ENCODE assay signal across 8 cellular contexts in genomic region chr9:70257512-70257911, GRCh38. TPM values are rescaled to one million over a fixed set of nuclear protein-coding genes. Genes with fewer than 3 reads are reported as not detected.
DNase-seq lines count a peak whose midpoint lies in the region; ATAC-seq and TF ChIP-seq lines count a peak whose summit lies in the region.

No MANE protein-coding gene starts in this region.

- intact Hi-C loops in PC-9 (cut with micrococcal nuclease; ENCODE audit: unreplicated experiment) (loop anchor here (2.0 to 10.0 kb wide), 5 partner anchors 139 to 583 kb away; partner anchors contain the start of genes APBA1 and MAMDC2), prostate gland (cut with DNase I) (loop anchor here (5.0 to 10.0 kb wide), 3 partner anchors 157 to 345 kb away; partner anchors contain the start of gene KLF9)

- peak overlapping the region; percentile 83 for H3K4me2 ChIP-seq in PC-9

- POLR2A ChIA-PET in PC-9 (lab: Charles Lee; ENCODE audit: unreplicated experiment): interaction anchor here (0.6 kb wide), 2 partner anchors 153 to 203 kb away, joined by 4 to 7 read pairs; no protein-coding TSS in a partner anchor

- H3K27ac ChIP-seq in PC-9 (peak overlapping the region; percentile 89), prostate gland (peak overlapping the region; percentile 91 to 98)

- ATAC-seq in GM18907 (IDR thresholded peaks at IDR 0.05; ENCODE audit: unreplicated experiment): no peak

- peaks cover 25% of the 10 kb centered on the region for H4K20me1 ChIP-seq in PC-9 (ENCODE audit: insufficient read depth)

- H3K36me3 ChIP-seq in PC-9 (ENCODE audit: low read depth): no peaks in the 10 kb centered on the region
- H3K36me3 ChIP-seq in prostate gland: no peaks in the 10 kb centered on the region

- DNase-seq in GM12865 (ENCODE audit: low read depth) (no peak), PC-9 (no peak), epithelial cell of proximal tubule (ENCODE audit: low read depth) (no peak), prostate gland (ENCODE audit: low spot score) (no peak), kidney tubule cell (ENCODE audit: low spot score) (no peak), mesenteric fat pad (ENCODE audit: low spot score) (no peak), GDM1 (lab: John Stamatoyannopoulos, UW) (no peak)

- no peaks in the 10 kb centered on the region for H3K27me3 ChIP-seq in PC-9 (ENCODE audit: insufficient read depth, low read depth)
- H3K27me3 ChIP-seq in prostate gland (replicated peaks; ENCODE audit: insufficient read depth): no peaks in the 10 kb centered on the region

- TF ChIP-seq POLR2A in prostate gland (IDR thresholded peaks at IDR 0.05): no peak

- peak overlapping the region; percentile 89; the same call in 1 of the 2 replicates for H3K4me3 ChIP-seq in GM12865 (ENCODE audit: low read depth, low read length)
- peak overlapping the region; percentile 75 for H3K4me3 ChIP-seq in PC-9
- H3K4me3 ChIP-seq in epithelial cell of proximal tubule (ENCODE audit: low read depth, low read length): peak overlapping the region; percentile 82
- H3K4me3 ChIP-seq in prostate gland: peak overlapping the region in 1 of 2 donors; percentile 89

- no peak for TF ChIP-seq CTCF in GM12865 (IDR thresholded peaks at IDR 0.05; ENCODE audit: insufficient read depth, low read depth, low read length, missing control alignments)
- no peak for TF ChIP-seq CTCF in PC-9 (conservative IDR thresholded peaks at IDR 0.05)
- TF ChIP-seq CTCF in epithelial cell of proximal tubule (conservative IDR thresholded peaks at IDR 0.05; ENCODE audit: low read depth, low read length): no peak
- no peak for TF ChIP-seq CTCF in prostate gland (IDR thresholded peaks at IDR 0.05)

- CTCF ChIA-PET in PC-9 (lab: Charles Lee): no interaction called here

- 31% methylated on average over 3 of the region's 3 CpGs for WGBS in prostate gland

- peaks cover 60% of the 10 kb centered on the region for H3K4me1 ChIP-seq in PC-9 (replicated peaks; ENCODE audit: insufficient read depth)
- peaks cover 17% of the 10 kb centered on the region for H3K4me1 ChIP-seq in prostate gland (replicated peaks)

- no peaks in the 10 kb centered on the region for H3K9me2 ChIP-seq in PC-9 (ENCODE audit: insufficient read depth)

- H3K9me3 ChIP-seq in PC-9 (ENCODE audit: insufficient read depth, low read depth): no peaks in the 10 kb centered on the region
- H3K9me3 ChIP-seq in prostate gland: no peaks in the 10 kb centered on the region

- no TSS peak for BruUV-seq in PC-9 (replicated peaks; lab: Mats Ljungman, UMichigan)

- peaks cover 46% of the 10 kb centered on the region for H3K79me2 ChIP-seq in PC-9 (ENCODE audit: low read depth)

- H3F3A ChIP-seq in PC-9 (ENCODE audit: insufficient read depth, low read depth): peaks cover 37% of the 10 kb centered on the region

- H2AFZ ChIP-seq in PC-9: peak overlapping the region; percentile 93; the same call in 1 of the 2 replicates

RNA-seq across cellular contexts. Expression of gene SMC5, which starts 1.3 kb away (rescaled TPM):
- 34.4 and 41.9 TPM in 2 replicates for total RNA-seq in PC-9 (2021)
- total RNA-seq in epithelial cell of proximal tubule: 18.4 and 46.7 TPM in 2 replicates
- total RNA-seq in prostate gland: 10 to 100 TPM; 28.7 to 29.7 TPM
- 23.5 TPM for total RNA-seq in mesenteric fat pad
